ENCODE assay signal across 1 cellular context in genomic region chr15:53869806-53870073, GRCh38.
TF ChIP-seq lines count a peak whose summit lies in the region.

No MANE protein-coding gene starts in this region.

TF ChIP-seq in HepG2, 621 proteins besides CTCF, POLR2A, EP300 and RAD21 (continued from another document and continues in another):
- no peak for TF ChIP-seq ZNF615 (CRISPR knock-in tag; IDR thresholded peaks at IDR 0.05; ENCODE audit: borderline replicate concordance)
- no peak for TF ChIP-seq ZNF678 (CRISPR knock-in tag; IDR thresholded peaks at IDR 0.05)
- TF ChIP-seq NFATC3 (CRISPR knock-in tag; IDR thresholded peaks at IDR 0.05) = no peak
- no peak for TF ChIP-seq SMARCE1 (IDR thresholded peaks at IDR 0.05; ENCODE audit: borderline replicate concordance)
- TF ChIP-seq ZNF343 (CRISPR knock-in tag; IDR thresholded peaks at IDR 0.05) = no peak
- TF ChIP-seq KAT8 (CRISPR knock-in tag; IDR thresholded peaks at IDR 0.05) = no peak
- no peak for TF ChIP-seq BHLHE40 (IDR thresholded peaks at IDR 0.05; ENCODE audit: low read length)
- no peak for TF ChIP-seq ZNF121 (CRISPR knock-in tag; IDR thresholded peaks at IDR 0.05)
- peak; percentile 39; the same call in 1 of the 2 replicates for TF ChIP-seq TFE3 (CRISPR knock-in tag; IDR thresholded peaks at IDR 0.05)
- TF ChIP-seq HNF4A (CRISPR knock-in tag; IDR thresholded peaks at IDR 0.05) = 0 out of 2 replicates have a peak, but pooled peaks have one; percentile 27
- TF ChIP-seq FOXP4 (CRISPR knock-in tag; IDR thresholded peaks at IDR 0.05) = peak; percentile 28; the same call in 1 of the 2 replicates
- TF ChIP-seq MED1 (CRISPR knock-in tag; IDR thresholded peaks at IDR 0.05) = no peak
- TF ChIP-seq ATF2 (CRISPR knock-in tag; IDR thresholded peaks at IDR 0.05) = no peak
- no peak for TF ChIP-seq MLX (CRISPR knock-in tag; IDR thresholded peaks at IDR 0.05)
- no peak for TF ChIP-seq MBNL3 (CRISPR knock-in tag; conservative IDR thresholded peaks at IDR 0.05)
- TF ChIP-seq TBP (CRISPR knock-in tag; IDR thresholded peaks at IDR 0.05) = no peak
- TF ChIP-seq ZBTB2 (CRISPR knock-in tag; IDR thresholded peaks at IDR 0.05; ENCODE audit: low read depth) = no peak
- TF ChIP-seq ZBTB37 (CRISPR knock-in tag; IDR thresholded peaks at IDR 0.05) = no peak
- TF ChIP-seq TBL1XR1 (IDR thresholded peaks at IDR 0.05; ENCODE audit: borderline replicate concordance, low read length, partially characterized antibody) = no peak
- TF ChIP-seq ZNF547 (CRISPR knock-in tag; IDR thresholded peaks at IDR 0.05) = no peak
- no peak for TF ChIP-seq SATB2 (CRISPR knock-in tag; IDR thresholded peaks at IDR 0.05)
- 0 out of 2 replicates have a peak, but pooled peaks have one; percentile 12 for TF ChIP-seq SOX5 (CRISPR knock-in tag; IDR thresholded peaks at IDR 0.05; ENCODE audit: borderline replicate concordance)
- TF ChIP-seq ZNF724P (CRISPR knock-in tag; IDR thresholded peaks at IDR 0.05; ENCODE audit: borderline replicate concordance) = no peak
- TF ChIP-seq NONO (IDR thresholded peaks at IDR 0.05) = no peak
- TF ChIP-seq NONO (CRISPR knock-in tag; conservative IDR thresholded peaks at IDR 0.05) = no peak
- no peak for TF ChIP-seq NR2F2 (IDR thresholded peaks at IDR 0.05; ENCODE audit: borderline replicate concordance, low read depth)
- TF ChIP-seq FOXA3 (CRISPR knock-in tag; IDR thresholded peaks at IDR 0.05) = peak; percentile 70; the same call in 1 of the 2 replicates
- no peak for TF ChIP-seq ZNF274 (CRISPR knock-in tag; IDR thresholded peaks at IDR 0.05)
- TF ChIP-seq TFAP4 (IDR thresholded peaks at IDR 0.05; ENCODE audit: borderline replicate concordance, low read depth) = no peak
- TF ChIP-seq TOPORS (CRISPR knock-in tag; IDR thresholded peaks at IDR 0.05) = no peak
- no peak for TF ChIP-seq CAMTA2 (CRISPR knock-in tag; IDR thresholded peaks at IDR 0.05; ENCODE audit: borderline replicate concordance)
- no peak for TF ChIP-seq ZNF503 (CRISPR knock-in tag; IDR thresholded peaks at IDR 0.05)
- TF ChIP-seq PRDM15 (CRISPR knock-in tag; IDR thresholded peaks at IDR 0.05) = no peak
- no peak for TF ChIP-seq ZNF276 (CRISPR knock-in tag; IDR thresholded peaks at IDR 0.05; ENCODE audit: low read depth)
- no peak for TF ChIP-seq ZNF432 (CRISPR knock-in tag; IDR thresholded peaks at IDR 0.05; ENCODE audit: borderline replicate concordance)
- TF ChIP-seq ATF7 (IDR thresholded peaks at IDR 0.05) = no peak
- TF ChIP-seq ATF7 (CRISPR knock-in tag; IDR thresholded peaks at IDR 0.05) = no peak
- TF ChIP-seq MIER2 (CRISPR knock-in tag; IDR thresholded peaks at IDR 0.05) = no peak
- TF ChIP-seq TIGD3 (CRISPR knock-in tag; IDR thresholded peaks at IDR 0.05; ENCODE audit: borderline replicate concordance) = no peak
- TF ChIP-seq SETDB1 (CRISPR knock-in tag; IDR thresholded peaks at IDR 0.05; ENCODE audit: borderline replicate concordance) = 0 out of 2 replicates have a peak, but pooled peaks have one; percentile 36
- no peak for TF ChIP-seq TEF (CRISPR knock-in tag; IDR thresholded peaks at IDR 0.05)
- TF ChIP-seq FOXP1 (IDR thresholded peaks at IDR 0.05) = no peak
- TF ChIP-seq FOXP1 (CRISPR knock-in tag; IDR thresholded peaks at IDR 0.05) = peak; percentile 33; the same call in 1 of the 2 replicates
- 0 out of 2 replicates have a peak, but pooled peaks have one; percentile 8 for TF ChIP-seq HNF4G (IDR thresholded peaks at IDR 0.05; ENCODE audit: borderline replicate concordance, low read depth, low read length)
- no peak for TF ChIP-seq HNF4G (CRISPR knock-in tag; IDR thresholded peaks at IDR 0.05; ENCODE audit: borderline replicate concordance, low read depth)
- no peak for TF ChIP-seq KMT2B (CRISPR knock-in tag; IDR thresholded peaks at IDR 0.05)
- no peak for TF ChIP-seq PITX1 (CRISPR knock-in tag; IDR thresholded peaks at IDR 0.05)
